In the genomic region with DNA sequence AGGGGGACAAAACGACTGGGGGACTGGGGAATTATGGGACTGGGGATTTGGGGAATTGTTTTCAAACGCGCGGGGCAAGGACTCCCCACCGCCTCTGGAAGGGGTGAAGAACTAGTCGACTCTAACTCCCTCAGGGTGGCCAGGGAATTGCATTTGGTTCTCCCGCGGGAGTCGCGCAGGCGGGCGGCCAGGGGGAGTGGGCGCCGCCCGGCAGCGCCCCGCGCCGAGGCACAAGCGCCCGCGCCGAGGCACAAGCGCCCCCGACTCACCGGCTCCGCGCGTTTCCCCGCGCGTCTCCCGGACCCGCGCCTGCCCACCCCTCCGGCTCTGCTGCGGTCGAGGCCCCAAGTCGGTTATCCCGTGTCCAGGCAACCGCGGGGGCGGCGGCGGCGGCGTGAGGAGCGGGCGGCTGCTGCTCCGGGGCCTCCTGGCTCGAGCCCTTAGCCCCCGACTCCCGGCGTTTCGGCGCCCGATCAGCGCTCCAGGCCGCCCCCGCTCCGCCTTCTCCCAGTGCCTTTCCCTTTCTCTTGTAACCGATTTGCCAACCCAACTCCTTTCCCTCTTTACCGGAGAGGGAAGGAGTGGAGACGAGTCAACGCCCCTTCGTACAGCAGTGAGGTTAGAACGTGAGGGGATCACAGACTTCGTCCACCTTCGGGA, we compare ENCODE assay signal across 8 cellular contexts. TPM values are rescaled to one million over a fixed set of nuclear protein-coding genes. Genes with fewer than 3 reads are reported as not detected.
A peak's percentile ranks its signal among the peaks of the same experiment; 100 is the strongest.
DNase-seq lines count a peak whose midpoint lies in the region; ATAC-seq and TF ChIP-seq lines count a peak whose summit lies in the region.

A gene with protein sequence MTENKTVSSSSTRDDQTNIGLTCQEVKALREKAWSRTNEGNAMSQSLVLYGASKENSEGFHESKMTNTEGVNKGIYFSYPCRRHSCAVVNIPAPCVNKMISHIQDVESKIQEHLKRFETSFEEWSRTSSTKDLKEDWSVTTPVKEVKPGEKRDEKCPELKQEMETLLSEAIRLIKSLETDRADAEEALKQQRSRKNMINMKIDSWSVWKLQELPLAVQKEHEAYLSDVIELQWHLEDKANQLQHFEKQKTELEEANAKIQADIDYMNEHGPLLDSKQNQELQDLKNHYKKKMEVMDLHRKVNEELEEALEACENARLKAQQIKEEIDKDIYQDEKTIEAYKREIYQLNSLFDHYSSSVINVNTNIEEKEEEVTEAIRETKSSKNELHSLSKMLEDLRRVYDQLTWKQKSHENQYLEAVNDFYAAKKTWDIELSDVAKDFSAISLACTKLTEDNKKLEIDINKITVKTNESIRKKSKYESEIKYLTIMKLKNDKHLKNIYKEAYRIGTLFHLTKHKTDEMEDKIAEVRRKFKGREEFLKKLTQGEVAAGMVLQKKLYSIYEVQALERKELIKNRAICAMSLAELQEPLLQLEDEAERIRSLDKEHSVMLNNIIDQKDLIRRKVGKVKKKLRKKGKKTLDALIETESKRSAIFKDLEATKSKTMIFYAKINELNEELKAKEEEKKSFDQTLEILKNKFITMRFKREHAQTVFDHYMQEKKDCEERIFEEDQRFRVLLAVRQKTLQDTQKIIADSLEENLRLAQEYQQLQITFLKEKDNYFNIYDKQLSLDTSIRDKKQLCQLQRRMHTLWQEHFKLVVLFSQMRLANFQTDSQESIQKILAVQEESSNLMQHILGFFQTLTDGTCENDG (minus strand): TSS at position 338 of the 660 bp plus-strand sequence. CDS start 28,633 bp downstream, outside the sequence.

- peaks cover 11% of the 10 kb centered on the region for H3K27me3 ChIP-seq in MG63

- no peaks in the 10 kb centered on the region for H3K9me3 ChIP-seq in MG63

- H3K4me1 Mint-ChIP-seq in stimulated activated memory B cell treated with anti-CD40 and anti-IgM and Interleukin-4, amounts not matched to agents 10 μg/mL and 1 μg/mL and 100 μg/mL, for 72 hours: no peaks in the 10 kb centered on the region
- no peaks in the 10 kb centered on the region for H3K4me1 Mint-ChIP-seq in activated naive CD4-positive, alpha-beta T cell treated with anti-CD3 and anti-CD28 coated beads, Interleukin-2, amount 10 ng/mL, durations not matched to agents 7 days and 5 days

- no peak within 1 kb of the TSS for H3K27ac Mint-ChIP-seq in stimulated activated memory B cell treated with anti-CD40 and anti-IgM and Interleukin-4, amounts not matched to agents 10 μg/mL and 1 μg/mL and 100 μg/mL, for 72 hours
- no peak within 1 kb of the TSS for H3K27ac Mint-ChIP-seq in activated naive CD4-positive, alpha-beta T cell treated with anti-CD3 and anti-CD28 coated beads, Interleukin-2, amount 10 ng/mL, durations not matched to agents 7 days and 5 days

- H3K36me3 ChIP-seq in MG63: no peaks in the 10 kb centered on the region

- no peaks in the 10 kb centered on the region for H3K36me3 Mint-ChIP-seq in stimulated activated memory B cell treated with anti-CD40 and anti-IgM and Interleukin-4, amounts not matched to agents 10 μg/mL and 1 μg/mL and 100 μg/mL, for 72 hours
- H3K36me3 Mint-ChIP-seq in activated naive CD4-positive, alpha-beta T cell treated with anti-CD3 and anti-CD28 coated beads, Interleukin-2, amount 10 ng/mL, durations not matched to agents 7 days and 5 days: no peaks in the 10 kb centered on the region

- peaks cover 24% of the 10 kb centered on the region for H3K27me3 Mint-ChIP-seq in stimulated activated memory B cell treated with anti-CD40 and anti-IgM and Interleukin-4, amounts not matched to agents 10 μg/mL and 1 μg/mL and 100 μg/mL, for 72 hours
- peaks cover 14% of the 10 kb centered on the region for H3K27me3 Mint-ChIP-seq in activated naive CD4-positive, alpha-beta T cell treated with anti-CD3 and anti-CD28 coated beads, Interleukin-2, amount 10 ng/mL, durations not matched to agents 7 days and 5 days

- CTCF ChIA-PET in activated naive CD4-positive, alpha-beta T cell treated with anti-CD3 and anti-CD28 coated beads, Interleukin-2, amount 10 ng/mL, durations not matched to agents 7 days and 5 days (lab: Charles Lee): no interaction called here

- ATAC-seq in stimulated activated memory B cell treated with anti-CD40 and anti-IgM and Interleukin-4, amounts not matched to agents 10 μg/mL and 1 μg/mL and 100 μg/mL, for 72 hours: peak; percentile 45

- TF ChIP-seq CTCF in astrocyte of the cerebellum (IDR thresholded peaks at IDR 0.05; ENCODE audit: low read depth, low read length, missing control alignments): peak; percentile 1

- peaks cover 2% of the 10 kb centered on the region for H3K9me3 Mint-ChIP-seq in stimulated activated memory B cell treated with anti-CD40 and anti-IgM and Interleukin-4, amounts not matched to agents 10 μg/mL and 1 μg/mL and 100 μg/mL, for 72 hours
- no peaks in the 10 kb centered on the region for H3K9me3 Mint-ChIP-seq in activated naive CD4-positive, alpha-beta T cell treated with anti-CD3 and anti-CD28 coated beads, Interleukin-2, amount 10 ng/mL, durations not matched to agents 7 days and 5 days

- H3K4me3 ChIP-seq in MG63 (no peak within 1 kb of the TSS), astrocyte of the cerebellum (ENCODE audit: low read depth, low read length) (peak within 1 kb of the TSS; percentile 55)

- DNase-seq in MG63 (peak; percentile 13), astrocyte of the cerebellum (ENCODE audit: low read depth) (no peak), iPS-NIHi11 (ENCODE audit: low spot score) (peak; percentile 75), CD1c-positive myeloid dendritic cell (ENCODE audit: extremely low spot score) (no peak), MV-4-11 (lab: John Stamatoyannopoulos, UW) (no peak), T-helper 1 cell (no peak)
- no peak for DNase-seq in activated naive CD4-positive, alpha-beta T cell treated with anti-CD3 and anti-CD28 coated beads, Interleukin-2, amount 10 ng/mL, durations not matched to agents 7 days and 5 days

- in situ Hi-C loops in astrocyte of the cerebellum (cut with HindIII; ENCODE audit: low sequenced_read_pairs): no loop called here

- no peak within 1 kb of the TSS for H3K4me3 Mint-ChIP-seq in stimulated activated memory B cell treated with anti-CD40 and anti-IgM and Interleukin-4, amounts not matched to agents 10 μg/mL and 1 μg/mL and 100 μg/mL, for 72 hours
- no peak within 1 kb of the TSS for H3K4me3 Mint-ChIP-seq in activated naive CD4-positive, alpha-beta T cell treated with anti-CD3 and anti-CD28 coated beads, Interleukin-2, amount 10 ng/mL, durations not matched to agents 7 days and 5 days

RNA-seq across cellular contexts. Expression of the gene that starts here (rescaled TPM):
- total RNA-seq in MG63 (2014; rRNA removed; shearing (Covaris generic); ENCODE audit: low replicate concordance): not detected in 2 replicates

Comparison
In these comparisons a context has a peak if more than half of its experiments do, and no peak if none do; other contexts are left out.
1. Peak in DNase-seq in MG63; RNA of the gene not detected or under 1 TPM.